ENCODE assay signal across 8 cellular contexts in genomic region chr6:32839356-32839755, GRCh38. TPM values are rescaled to one million over a fixed set of nuclear protein-coding genes. Genes with fewer than 3 reads are reported as not detected.
DNase-seq lines count a peak whose midpoint lies in the region; ATAC-seq and TF ChIP-seq lines count a peak whose summit lies in the region.
"Had no signal": no experiment of that assay in that cellular context is flagged by ENCODE, and none has a peak within 500 bp of the region (broad histone marks: within the 10 kb centered on the region; RNA-seq: fewer than 3 reads in every experiment).

No MANE protein-coding gene starts in this region.

- no peak overlapping the region for H3K4me3 ChIP-seq in CD8-positive, alpha-beta T cell (ENCODE audit: low read depth, low read length)
- no peak overlapping the region for H3K4me3 ChIP-seq in OCI-LY7 (ENCODE audit: low read depth, low read length, poor library complexity, severe bottlenecking)
- no peak overlapping the region for H3K4me3 ChIP-seq in skin epidermis

- H4K20me1 ChIP-seq in OCI-LY7 (ENCODE audit: insufficient read depth, low read length) = no peaks in the 10 kb centered on the region; the same call in 1 of the 2 replicates

- peaks cover 74% of the 10 kb centered on the region for H3K36me3 Mint-ChIP-seq in CD8-positive, alpha-beta T cell
- H3K36me3 Mint-ChIP-seq in dendritic cell treated with granulocyte-macrophage colony-stimulating factor and Interleukin-4, amounts not matched to agents 40 ng/mL and 50 ng/mL, for 4 days (ENCODE audit: low read depth) = peaks cover 70% of the 10 kb centered on the region

- H3K27ac Mint-ChIP-seq in CD8-positive, alpha-beta T cell = peak overlapping the region; percentile 98
- H3K27ac Mint-ChIP-seq in dendritic cell treated with granulocyte-macrophage colony-stimulating factor and Interleukin-4, amounts not matched to agents 40 ng/mL and 50 ng/mL, for 4 days = peak overlapping the region; percentile 88
- H3K27ac Mint-ChIP-seq: endodermal cell had no signal

- H3K4me2 ChIP-seq in OCI-LY7 (ENCODE audit: low read length) = no peak overlapping the region

- no peaks in the 10 kb centered on the region for H3K9me3 ChIP-seq in CD8-positive, alpha-beta T cell (ENCODE audit: low read length)
- H3K9me3 ChIP-seq in OCI-LY7 (ENCODE audit: low read length) = no peaks in the 10 kb centered on the region

- POLR2A ChIA-PET in CD8-positive, alpha-beta T cell (lab: Charles Lee) = interaction anchor here (0.5 to 6.1 kb wide), 9 partner anchors 11 to 139 kb away, joined by 3 to 135 read pairs (median 10); partner anchors contain the start of genes PSMB9 and TAP1
- POLR2A ChIA-PET in OCI-LY7 (lab: Charles Lee) = interaction anchor here (0.6 to 3.1 kb wide), 10 partner anchors 11 to 1588 kb away, joined by 3 to 31 read pairs (median 8); partner anchors contain the start of genes PSMB9 and TAP1

- DNase-seq in CD8-positive, alpha-beta T cell = no peak
- DNase-seq in OCI-LY7 (ENCODE audit: low spot score) (no peak), COLO668 (lab: John Stamatoyannopoulos, UW; ENCODE audit: unreplicated experiment) (no peak)
- DNase-seq in activated effector memory CD4-positive, alpha-beta T cell treated with anti-CD3 and anti-CD28 coated beads, Interleukin-2, amount 50 U/mL, for 16 hours = no peak

- no peak for ATAC-seq in CD8-positive, alpha-beta T cell
- no peak for ATAC-seq in GM21723 (IDR thresholded peaks at IDR 0.05; ENCODE audit: unreplicated experiment)

- no peak for TF ChIP-seq CTCF in CD8-positive, alpha-beta T cell (IDR thresholded peaks at IDR 0.05)
- TF ChIP-seq CTCF in OCI-LY7 (conservative IDR thresholded peaks at IDR 0.05; ENCODE audit: low read length) = no peak

- H3K27me3 ChIP-seq in CD8-positive, alpha-beta T cell (ENCODE audit: insufficient read depth, low read length) = no peaks in the 10 kb centered on the region

- no peak overlapping the region for H3K27ac ChIP-seq in CD8-positive, alpha-beta T cell (ENCODE audit: low read depth, low read length)
- H3K27ac ChIP-seq in OCI-LY7 (ENCODE audit: low read depth, low read length, poor library complexity, severe bottlenecking) (peak overlapping the region; percentile 67), skin epidermis (peak overlapping the region in 20 of 21 experiments; percentile 16 to 100 (median 90))

- BruUV-seq in OCI-LY7 (replicated peaks; lab: Mats Ljungman, UMichigan) = no TSS peak

- H3K9me2 ChIP-seq in OCI-LY7 (ENCODE audit: insufficient read depth, low read length) = no peaks in the 10 kb centered on the region

- H3K79me2 ChIP-seq in OCI-LY7 (ENCODE audit: insufficient read depth, low read depth, low read length) = peaks cover 44% of the 10 kb centered on the region

- peaks cover 79% of the 10 kb centered on the region for H3K4me1 Mint-ChIP-seq in CD8-positive, alpha-beta T cell (ENCODE audit: low read depth)
- H3K4me1 Mint-ChIP-seq in dendritic cell treated with granulocyte-macrophage colony-stimulating factor and Interleukin-4, amounts not matched to agents 40 ng/mL and 50 ng/mL, for 4 days (ENCODE audit: low read depth) = peaks cover 62% of the 10 kb centered on the region

- H2AFZ ChIP-seq in OCI-LY7 (ENCODE audit: low read length) = no peak overlapping the region

- H3K36me3 ChIP-seq in CD8-positive, alpha-beta T cell (ENCODE audit: insufficient read depth, low read length) = peaks cover 32% of the 10 kb centered on the region
- peaks cover 69% of the 10 kb centered on the region for H3K36me3 ChIP-seq in OCI-LY7 (ENCODE audit: insufficient read depth, low read length)

- H3K27me3 Mint-ChIP-seq in CD8-positive, alpha-beta T cell (ENCODE audit: low read depth) = no peaks in the 10 kb centered on the region
- no peaks in the 10 kb centered on the region for H3K27me3 Mint-ChIP-seq in dendritic cell treated with granulocyte-macrophage colony-stimulating factor and Interleukin-4, amounts not matched to agents 40 ng/mL and 50 ng/mL, for 4 days

- CTCF ChIA-PET in CD8-positive, alpha-beta T cell (lab: Charles Lee) = interaction anchor here (0.6 to 11.2 kb wide), 29 partner anchors 11 to 648 kb away, joined by 3 to 320 read pairs (median 7); partner anchors contain the start of genes BRD2, HLA-DMA, PSMB9 and TAP1
- CTCF ChIA-PET in OCI-LY7 (lab: Charles Lee; ENCODE audit: unreplicated experiment) = interaction anchor here (2.2 to 3.2 kb wide), 2 partner anchors 17 to 29 kb away, joined by 17 to 35 read pairs; no protein-coding TSS in a partner anchor

- H3K9me3 Mint-ChIP-seq in CD8-positive, alpha-beta T cell = no peaks in the 10 kb centered on the region
- no peaks in the 10 kb centered on the region for H3K9me3 Mint-ChIP-seq in dendritic cell treated with granulocyte-macrophage colony-stimulating factor and Interleukin-4, amounts not matched to agents 40 ng/mL and 50 ng/mL, for 4 days
- H3K9me3 Mint-ChIP-seq: endodermal cell had no signal

- H3K4me3 Mint-ChIP-seq in CD8-positive, alpha-beta T cell = peak overlapping the region; percentile 93
- no peak overlapping the region for H3K4me3 Mint-ChIP-seq in dendritic cell treated with granulocyte-macrophage colony-stimulating factor and Interleukin-4, amounts not matched to agents 40 ng/mL and 50 ng/mL, for 4 days

- intact Hi-C loops in CD8-positive, alpha-beta T cell (cut with DNase I, micrococcal nuclease) = loop anchor here (5.0 to 10.0 kb wide), 3 partner anchors 113 to 1385 kb away; partner anchors contain the start of genes ATF6B (in 1 of the 2) and HLA-DMA (in 1 of the 2)
- intact Hi-C loops in OCI-LY7 (cut with micrococcal nuclease; ENCODE audit: unreplicated experiment) = loop anchor here (2.0 kb wide), 1 partner anchor 109 kb away; no protein-coding TSS in a partner anchor
- intact Hi-C loops in dendritic cell treated with granulocyte-macrophage colony-stimulating factor and Interleukin-4, amounts not matched to agents 40 ng/mL and 50 ng/mL, for 4 days (cut with micrococcal nuclease) = loop anchor here (2.0 kb wide), 1 partner anchor 15 kb away; the partner anchor contains the start of gene PSMB9

- peaks cover 60% of the 10 kb centered on the region for H3K4me1 ChIP-seq in CD8-positive, alpha-beta T cell (ENCODE audit: insufficient read depth, low read length)
- H3K4me1 ChIP-seq in OCI-LY7 (ENCODE audit: insufficient read depth, low read length, poor library complexity, severe bottlenecking) = peaks cover 52% of the 10 kb centered on the region

RNA-seq across cellular contexts. Expression of gene TAP2, which starts 0.8 kb away (rescaled TPM):
- 10 to 100 TPM; 88.9 to 91.0 TPM for total RNA-seq in CD8-positive, alpha-beta T cell
- total RNA-seq in OCI-LY7 (2014; rRNA removed; shearing (Covaris generic)) = 90.9 and 96.4 TPM in 2 replicates
- total RNA-seq in OCI-LY7 (2022) = 108 and 132 TPM in 2 replicates

RNA-seq across cellular contexts. Expression of gene PSMB8, which starts 4.5 kb away (rescaled TPM):
- total RNA-seq in CD8-positive, alpha-beta T cell = 100 to 1,000 TPM; 108 to 117 TPM
- total RNA-seq in OCI-LY7 (2014; rRNA removed; shearing (Covaris generic)) = 142 and 164 TPM in 2 replicates
- 194 and 216 TPM in 2 replicates for total RNA-seq in OCI-LY7 (2022)

RNA-seq across cellular contexts. Expression of gene TAP1, which starts 14.1 kb away (rescaled TPM):
- 10 to 100 TPM; 98.0 to 98.1 TPM for total RNA-seq in CD8-positive, alpha-beta T cell
- total RNA-seq in OCI-LY7 (2014; rRNA removed; shearing (Covaris generic)) = 62.1 and 85.9 TPM in 2 replicates
- total RNA-seq in OCI-LY7 (2022) = 66.3 and 75.0 TPM in 2 replicates

RNA-seq across cellular contexts. Expression of gene PSMB9, which starts 14.6 kb away (rescaled TPM):
- 10 to 100 TPM; 32.9 to 34.7 TPM for total RNA-seq in CD8-positive, alpha-beta T cell
- 149 and 158 TPM in 2 replicates for total RNA-seq in OCI-LY7 (2014; rRNA removed; shearing (Covaris generic))
- 193 and 207 TPM in 2 replicates for total RNA-seq in OCI-LY7 (2022)
- total RNA-seq: endodermal cell had no signal

RNA-seq across cellular contexts. Expression of gene HLA-DOB, which starts 22.6 kb away (rescaled TPM):
- 10 to 100 TPM; 12.8 to 13.4 TPM for total RNA-seq in CD8-positive, alpha-beta T cell
- 46.5 and 48.1 TPM in 2 replicates for total RNA-seq in OCI-LY7 (2014; rRNA removed; shearing (Covaris generic))
- total RNA-seq in OCI-LY7 (2022) = 57.1 and 69.3 TPM in 2 replicates
- total RNA-seq: endodermal cell had no signal
